1 cellular context compared by ENCODE assay signal in the genomic region with DNA sequence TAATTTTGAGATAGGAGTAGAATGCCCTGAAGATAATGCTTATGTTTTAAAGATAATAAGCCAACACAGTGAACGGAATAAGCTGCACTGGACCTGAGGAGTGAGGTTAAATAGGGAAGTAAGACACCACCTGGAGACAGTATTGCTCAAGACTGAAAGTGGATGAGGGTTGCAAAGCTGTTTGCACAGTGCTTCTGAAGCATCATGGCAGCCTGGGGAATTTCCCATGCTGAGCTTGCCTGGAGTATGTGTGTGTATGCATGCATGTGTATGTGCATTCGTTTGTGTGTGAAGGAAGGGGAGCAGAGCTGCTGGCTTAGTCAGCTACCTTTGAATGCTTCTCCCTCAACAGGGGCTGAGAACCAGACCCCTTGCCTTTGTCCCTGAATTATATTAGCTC.
A peak's percentile ranks its signal among the peaks of the same experiment; 100 is the strongest.
TF ChIP-seq lines count a peak whose summit lies in the region.

No MANE protein-coding gene starts in this region.

TF ChIP-seq in GM12878, 131 proteins besides CTCF, POLR2A, EP300 and RAD21 (continued from another document):
- TF ChIP-seq, protein P1, sequence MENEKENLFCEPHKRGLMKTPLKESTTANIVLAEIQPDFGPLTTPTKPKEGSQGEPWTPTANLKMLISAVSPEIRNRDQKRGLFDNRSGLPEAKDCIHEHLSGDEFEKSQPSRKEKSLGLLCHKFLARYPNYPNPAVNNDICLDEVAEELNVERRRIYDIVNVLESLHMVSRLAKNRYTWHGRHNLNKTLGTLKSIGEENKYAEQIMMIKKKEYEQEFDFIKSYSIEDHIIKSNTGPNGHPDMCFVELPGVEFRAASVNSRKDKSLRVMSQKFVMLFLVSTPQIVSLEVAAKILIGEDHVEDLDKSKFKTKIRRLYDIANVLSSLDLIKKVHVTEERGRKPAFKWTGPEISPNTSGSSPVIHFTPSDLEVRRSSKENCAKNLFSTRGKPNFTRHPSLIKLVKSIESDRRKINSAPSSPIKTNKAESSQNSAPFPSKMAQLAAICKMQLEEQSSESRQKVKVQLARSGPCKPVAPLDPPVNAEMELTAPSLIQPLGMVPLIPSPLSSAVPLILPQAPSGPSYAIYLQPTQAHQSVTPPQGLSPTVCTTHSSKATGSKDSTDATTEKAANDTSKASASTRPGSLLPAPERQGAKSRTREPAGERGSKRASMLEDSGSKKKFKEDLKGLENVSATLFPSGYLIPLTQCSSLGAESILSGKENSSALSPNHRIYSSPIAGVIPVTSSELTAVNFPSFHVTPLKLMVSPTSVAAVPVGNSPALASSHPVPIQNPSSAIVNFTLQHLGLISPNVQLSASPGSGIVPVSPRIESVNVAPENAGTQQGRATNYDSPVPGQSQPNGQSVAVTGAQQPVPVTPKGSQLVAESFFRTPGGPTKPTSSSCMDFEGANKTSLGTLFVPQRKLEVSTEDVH (IDR thresholded peaks at IDR 0.05; ENCODE audit: low read depth, partially characterized antibody), result no peak
- TF ChIP-seq, protein P2, sequence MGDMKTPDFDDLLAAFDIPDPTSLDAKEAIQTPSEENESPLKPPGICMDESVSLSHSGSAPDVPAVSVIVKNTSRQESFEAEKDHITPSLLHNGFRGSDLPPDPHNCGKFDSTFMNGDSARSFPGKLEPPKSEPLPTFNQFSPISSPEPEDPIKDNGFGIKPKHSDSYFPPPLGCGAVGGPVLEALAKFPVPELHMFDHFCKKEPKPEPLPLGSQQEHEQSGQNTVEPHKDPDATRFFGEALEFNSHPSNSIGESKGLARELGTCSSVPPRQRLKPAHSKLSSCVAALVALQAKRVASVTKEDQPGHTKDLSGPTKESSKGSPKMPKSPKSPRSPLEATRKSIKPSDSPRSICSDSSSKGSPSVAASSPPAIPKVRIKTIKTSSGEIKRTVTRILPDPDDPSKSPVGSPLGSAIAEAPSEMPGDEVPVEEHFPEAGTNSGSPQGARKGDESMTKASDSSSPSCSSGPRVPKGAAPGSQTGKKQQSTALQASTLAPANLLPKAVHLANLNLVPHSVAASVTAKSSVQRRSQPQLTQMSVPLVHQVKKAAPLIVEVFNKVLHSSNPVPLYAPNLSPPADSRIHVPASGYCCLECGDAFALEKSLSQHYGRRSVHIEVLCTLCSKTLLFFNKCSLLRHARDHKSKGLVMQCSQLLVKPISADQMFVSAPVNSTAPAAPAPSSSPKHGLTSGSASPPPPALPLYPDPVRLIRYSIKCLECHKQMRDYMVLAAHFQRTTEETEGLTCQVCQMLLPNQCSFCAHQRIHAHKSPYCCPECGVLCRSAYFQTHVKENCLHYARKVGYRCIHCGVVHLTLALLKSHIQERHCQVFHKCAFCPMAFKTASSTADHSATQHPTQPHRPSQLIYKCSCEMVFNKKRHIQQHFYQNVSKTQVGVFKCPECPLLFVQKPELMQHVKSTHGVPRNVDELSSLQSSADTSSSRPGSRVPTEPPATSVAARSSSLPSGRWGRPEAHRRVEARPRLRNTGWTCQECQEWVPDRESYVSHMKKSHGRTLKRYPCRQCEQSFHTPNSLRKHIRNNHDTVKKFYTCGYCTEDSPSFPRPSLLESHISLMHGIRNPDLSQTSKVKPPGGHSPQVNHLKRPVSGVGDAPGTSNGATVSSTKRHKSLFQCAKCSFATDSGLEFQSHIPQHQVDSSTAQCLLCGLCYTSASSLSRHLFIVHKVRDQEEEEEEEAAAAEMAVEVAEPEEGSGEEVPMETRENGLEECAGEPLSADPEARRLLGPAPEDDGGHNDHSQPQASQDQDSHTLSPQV (IDR thresholded peaks at IDR 0.05), result no peak
- TF ChIP-seq CBX5 (IDR thresholded peaks at IDR 0.05; ENCODE audit: low read depth) (no peak), YY1 (IDR thresholded peaks at IDR 0.05; ENCODE audit: low read depth, low read length) (peak; percentile 84), NFIC (IDR thresholded peaks at IDR 0.05; ENCODE audit: low read depth, low read length) (no peak), PAX5 (IDR thresholded peaks at IDR 0.05; ENCODE audit: borderline replicate concordance, low read depth, low read length) (peak; percentile 12; the same call in 1 of the 2 replicates), NR2C1 (IDR thresholded peaks at IDR 0.05) (no peak)
- TF ChIP-seq, protein P3, sequence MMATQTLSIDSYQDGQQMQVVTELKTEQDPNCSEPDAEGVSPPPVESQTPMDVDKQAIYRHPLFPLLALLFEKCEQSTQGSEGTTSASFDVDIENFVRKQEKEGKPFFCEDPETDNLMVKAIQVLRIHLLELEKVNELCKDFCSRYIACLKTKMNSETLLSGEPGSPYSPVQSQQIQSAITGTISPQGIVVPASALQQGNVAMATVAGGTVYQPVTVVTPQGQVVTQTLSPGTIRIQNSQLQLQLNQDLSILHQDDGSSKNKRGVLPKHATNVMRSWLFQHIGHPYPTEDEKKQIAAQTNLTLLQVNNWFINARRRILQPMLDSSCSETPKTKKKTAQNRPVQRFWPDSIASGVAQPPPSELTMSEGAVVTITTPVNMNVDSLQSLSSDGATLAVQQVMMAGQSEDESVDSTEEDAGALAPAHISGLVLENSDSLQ (IDR thresholded peaks at IDR 0.05), result no peak
